Comparison of ENCODE assay signal across 1 cellular context in the genomic region with DNA sequence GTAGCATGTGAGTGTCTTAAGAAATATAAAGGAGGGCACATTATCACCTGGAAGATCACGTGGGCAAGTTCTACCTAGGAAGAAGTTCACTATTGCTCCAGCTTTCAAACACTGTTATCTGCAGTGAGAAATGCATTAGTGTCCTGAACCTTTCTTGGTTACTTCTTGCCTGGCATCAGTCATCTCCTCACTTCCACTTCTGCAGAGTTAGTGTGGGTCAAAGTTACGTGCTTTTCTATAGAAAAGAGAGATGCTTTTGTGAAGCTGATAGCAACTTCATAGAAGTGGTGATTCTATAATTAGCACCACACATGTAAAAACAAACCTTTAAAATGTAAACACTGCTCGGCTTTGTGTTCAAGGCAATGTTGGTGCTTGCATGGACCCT.
TF ChIP-seq lines count a peak whose summit lies in the region.

No MANE protein-coding gene starts in this region.

TF ChIP-seq in IMR-90, 13 proteins besides CTCF, POLR2A, EP300 and RAD21 (continued from another document):
- TF ChIP-seq MAZ (IDR thresholded peaks at IDR 0.05; ENCODE audit: borderline replicate concordance, low read depth, low read length) (no peak), CEBPB (IDR thresholded peaks at IDR 0.05; ENCODE audit: low read depth, low read length) (no peak), RCOR1 (IDR thresholded peaks at IDR 0.05; ENCODE audit: insufficient replicate concordance, low read length) (no peak), MXI1 (IDR thresholded peaks at IDR 0.05; ENCODE audit: borderline replicate concordance, low read depth, low read length) (no peak), BHLHE40 (IDR thresholded peaks at IDR 0.05; ENCODE audit: low read depth, low read length) (no peak), MAFK (IDR thresholded peaks at IDR 0.05; ENCODE audit: low read depth, low read length) (no peak)
- TF ChIP-seq, protein P1, sequence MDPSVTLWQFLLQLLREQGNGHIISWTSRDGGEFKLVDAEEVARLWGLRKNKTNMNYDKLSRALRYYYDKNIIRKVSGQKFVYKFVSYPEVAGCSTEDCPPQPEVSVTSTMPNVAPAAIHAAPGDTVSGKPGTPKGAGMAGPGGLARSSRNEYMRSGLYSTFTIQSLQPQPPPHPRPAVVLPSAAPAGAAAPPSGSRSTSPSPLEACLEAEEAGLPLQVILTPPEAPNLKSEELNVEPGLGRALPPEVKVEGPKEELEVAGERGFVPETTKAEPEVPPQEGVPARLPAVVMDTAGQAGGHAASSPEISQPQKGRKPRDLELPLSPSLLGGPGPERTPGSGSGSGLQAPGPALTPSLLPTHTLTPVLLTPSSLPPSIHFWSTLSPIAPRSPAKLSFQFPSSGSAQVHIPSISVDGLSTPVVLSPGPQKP (IDR thresholded peaks at IDR 0.05; ENCODE audit: borderline replicate concordance, low read depth, low read length), result no peak
